In genomic region chr9:123251741-123252140, GRCh38 we compare ENCODE assay signal across 21 cellular contexts. TPM values are rescaled to one million over a fixed set of nuclear protein-coding genes. Genes with fewer than 3 reads are reported as not detected.
DNase-seq lines count a peak whose midpoint lies in the region; ATAC-seq and TF ChIP-seq lines count a peak whose summit lies in the region.
"Had no signal": no experiment of that assay in that cellular context is flagged by ENCODE, and none has a peak within 500 bp of the region (broad histone marks: within the 10 kb centered on the region; RNA-seq: fewer than 3 reads in every experiment).

No MANE protein-coding gene starts in this region.

- H3K27ac Mint-ChIP-seq in activated naive CD4-positive, alpha-beta T cell treated with anti-CD3 and anti-CD28 coated beads, Interleukin-2, amount 10 ng/mL, durations not matched to agents 7 days and 5 days = no peak overlapping the region
- H3K27ac Mint-ChIP-seq in HFFc6 = no peak overlapping the region
- H3K27ac Mint-ChIP-seq: activated T-helper 17 cell treated with anti-CD3 and anti-CD28 coated beads, Interleukin-2, amount 50 U/mL, for 72 hours; natural killer cell treated with Interleukin-12 subunit alpha and Interleukin-12 subunit beta and Interleukin-15 and Interleukin-18, amount 100 ng/mL, for 72 hours; T-helper 2 cell treated with Interferon-gamma antibody and Interleukin-4, amounts not matched to agents 5 μg/mL and 100 μg/mL, for 36 hours had no signal

- H3K27me3 ChIP-seq in colonic mucosa = no peaks in the 10 kb centered on the region
- H3K27me3 ChIP-seq: heart right ventricle had no signal

- intact Hi-C loops in colonic mucosa (cut with DNase I) = no loop called here

- no peaks in the 10 kb centered on the region for H3K27me3 Mint-ChIP-seq in activated naive CD4-positive, alpha-beta T cell treated with anti-CD3 and anti-CD28 coated beads, Interleukin-2, amount 10 ng/mL, durations not matched to agents 7 days and 5 days
- peaks cover 13% of the 10 kb centered on the region for H3K27me3 Mint-ChIP-seq in HFFc6 (ENCODE audit: insufficient read depth)
- H3K27me3 Mint-ChIP-seq: activated T-helper 17 cell treated with anti-CD3 and anti-CD28 coated beads, Interleukin-2, amount 50 U/mL, for 72 hours; central memory CD8-positive, alpha-beta T cell had no signal

- H3K36me3 ChIP-seq in HEK293 (ENCODE audit: control insufficient read depth in 2 of 2, insufficient read depth in 1 of 2, low read length in 2 of 2) (no peaks in the 10 kb centered on the region), colonic mucosa (no peaks in the 10 kb centered on the region)
- H3K36me3 ChIP-seq: heart right ventricle had no signal

- no peak overlapping the region for H3K9ac ChIP-seq in colonic mucosa (ENCODE audit: low read depth in 2 of 2, low read length in 2 of 2)

- H3K27ac ChIP-seq in HEK293 (ENCODE audit: extremely low read depth, low read depth, low read length) = no peak overlapping the region
- peak overlapping the region; percentile 13 for H3K27ac ChIP-seq in colonic mucosa
- H3K27ac ChIP-seq: heart right ventricle had no signal

- no peak for ATAC-seq in HG02798 (IDR thresholded peaks at IDR 0.05; ENCODE audit: poor library complexity, unreplicated experiment)
- ATAC-seq: activated T-helper 17 cell treated with anti-CD3 and anti-CD28 coated beads, Interleukin-2, amount 50 U/mL, for 72 hours; natural killer cell treated with Interleukin-12 subunit alpha and Interleukin-12 subunit beta and Interleukin-15 and Interleukin-18, amount 100 ng/mL, for 72 hours had no signal

- peaks cover 4% of the 10 kb centered on the region for H3K4me1 Mint-ChIP-seq in activated naive CD4-positive, alpha-beta T cell treated with anti-CD3 and anti-CD28 coated beads, Interleukin-2, amount 10 ng/mL, durations not matched to agents 7 days and 5 days
- H3K4me1 Mint-ChIP-seq in HFFc6 (ENCODE audit: low read depth) = no peaks in the 10 kb centered on the region
- H3K4me1 Mint-ChIP-seq: activated T-helper 17 cell treated with anti-CD3 and anti-CD28 coated beads, Interleukin-2, amount 50 U/mL, for 72 hours had no signal

- H3K4me1 ChIP-seq in HEK293 (ENCODE audit: control insufficient read depth, insufficient read depth, low read length) (peaks cover 4% of the 10 kb centered on the region; the same call in 1 of the 2 replicates), colonic mucosa (peaks cover 3% of the 10 kb centered on the region)

- H3K9me3 Mint-ChIP-seq in activated naive CD4-positive, alpha-beta T cell treated with anti-CD3 and anti-CD28 coated beads, Interleukin-2, amount 10 ng/mL, durations not matched to agents 7 days and 5 days = no peaks in the 10 kb centered on the region
- H3K9me3 Mint-ChIP-seq in HFFc6 = no peaks in the 10 kb centered on the region
- H3K9me3 Mint-ChIP-seq: activated T-helper 17 cell treated with anti-CD3 and anti-CD28 coated beads, Interleukin-2, amount 50 U/mL, for 72 hours; central memory CD8-positive, alpha-beta T cell; endodermal cell; natural killer cell treated with Interleukin-12 subunit alpha and Interleukin-12 subunit beta and Interleukin-15 and Interleukin-18, amount 100 ng/mL, for 72 hours; T-helper 2 cell treated with Interferon-gamma antibody and Interleukin-4, amounts not matched to agents 5 μg/mL and 100 μg/mL, for 36 hours had no signal

- CTCF ChIA-PET in HEK293 (lab: Yijun Ruan, JAX) = interaction anchor here (1.0 to 1.3 kb wide), 2 partner anchors 14 to 18 kb away, joined by 3 to 4 read pairs; no protein-coding TSS in a partner anchor
- CTCF ChIA-PET in activated naive CD4-positive, alpha-beta T cell treated with anti-CD3 and anti-CD28 coated beads, Interleukin-2, amount 10 ng/mL, durations not matched to agents 7 days and 5 days (lab: Charles Lee) = no interaction called here

- no peaks in the 10 kb centered on the region for H3K36me3 Mint-ChIP-seq in activated naive CD4-positive, alpha-beta T cell treated with anti-CD3 and anti-CD28 coated beads, Interleukin-2, amount 10 ng/mL, durations not matched to agents 7 days and 5 days
- no peaks in the 10 kb centered on the region for H3K36me3 Mint-ChIP-seq in HFFc6 (ENCODE audit: low read depth)
- H3K36me3 Mint-ChIP-seq: natural killer cell treated with Interleukin-12 subunit alpha and Interleukin-12 subunit beta and Interleukin-15 and Interleukin-18, amount 100 ng/mL, for 72 hours had no signal

- POLR2A ChIA-PET in HEK293 (lab: Yijun Ruan, JAX) = interaction anchor here (0.9 to 1.2 kb wide), 3 partner anchors 10 to 18 kb away, joined by 3 read pairs; no protein-coding TSS in a partner anchor

- no peak overlapping the region for H3K4me3 Mint-ChIP-seq in activated naive CD4-positive, alpha-beta T cell treated with anti-CD3 and anti-CD28 coated beads, Interleukin-2, amount 10 ng/mL, durations not matched to agents 7 days and 5 days
- H3K4me3 Mint-ChIP-seq in HFFc6 = no peak overlapping the region
- H3K4me3 Mint-ChIP-seq: activated T-helper 17 cell treated with anti-CD3 and anti-CD28 coated beads, Interleukin-2, amount 50 U/mL, for 72 hours; central memory CD8-positive, alpha-beta T cell; endodermal cell; natural killer cell treated with Interleukin-12 subunit alpha and Interleukin-12 subunit beta and Interleukin-15 and Interleukin-18, amount 100 ng/mL, for 72 hours; T-helper 2 cell treated with Interferon-gamma antibody and Interleukin-4, amounts not matched to agents 5 μg/mL and 100 μg/mL, for 36 hours had no signal

- DNase-seq in COR-L47 (lab: John Stamatoyannopoulos, UW) (peak; percentile 69), NCI-H2196 treated with DMSO at 0.1 percent for 48 hours (lab: John Stamatoyannopoulos, UW; ENCODE audit: unreplicated experiment) (peak; percentile 26), colonic mucosa (peak; percentile 33), HFFc6 (no peak)
- no peak for DNase-seq in activated naive CD4-positive, alpha-beta T cell treated with anti-CD3 and anti-CD28 coated beads, Interleukin-2, amount 10 ng/mL, durations not matched to agents 7 days and 5 days
- no peak for DNase-seq in stimulated activated CD4-positive, alpha-beta T cell treated with anti-CD3 and anti-CD28 coated beads, Interleukin-2, amount 100 ng/mL, for 24 hours
- DNase-seq: activated CD8-positive, alpha-beta memory T cell treated with anti-CD3 and anti-CD28 coated beads for 24 hours; amygdala; endodermal cell; GDM1; H7; heart right ventricle; mesenchymal stem cell; NCI-H446; stimulated activated CD4-positive, alpha-beta T cell treated with anti-CD3 and anti-CD28 coated beads, Interleukin-1b, Interleukin-23, amount 100 ng/mL, for 48 hours had no signal

- no peak for TF ChIP-seq CTCF in HEK293 (tag by site-specific recombination; IDR thresholded peaks at IDR 0.05)
- TF ChIP-seq CTCF in colonic mucosa (IDR thresholded peaks at IDR 0.05) = no peak
- no peak for TF ChIP-seq CTCF in HFFc6 (IDR thresholded peaks at IDR 0.05)

- H3K9me3 ChIP-seq in HEK293 (ENCODE audit: control insufficient read depth, insufficient read depth, low read depth, low read length) (no peaks in the 10 kb centered on the region), colonic mucosa (no peaks in the 10 kb centered on the region)

- H3K4me3 ChIP-seq in HEK293 (ENCODE audit: low read depth, low read length) = no peak overlapping the region
- no peak overlapping the region for H3K4me3 ChIP-seq in colonic mucosa
- H3K4me3 ChIP-seq: heart right ventricle had no signal

TF ChIP-seq in HEK293, 187 proteins besides CTCF, POLR2A, EP300 and RAD21:
- TF ChIP-seq SCRT1 (tag by site-specific recombination; IDR thresholded peaks at IDR 0.05; ENCODE audit: borderline replicate concordance) = peak; percentile 74
- TF ChIP-seq ZNF23 (tag by site-specific recombination; IDR thresholded peaks at IDR 0.05; ENCODE audit: borderline replicate concordance) = no peak
- peak; percentile 71; the same call in 1 of the 2 replicates for TF ChIP-seq MZF1 (tag by site-specific recombination; IDR thresholded peaks at IDR 0.05; ENCODE audit: borderline replicate concordance)
- TF ChIP-seq ZNF174 (tag by site-specific recombination; IDR thresholded peaks at IDR 0.05) = no peak
- TF ChIP-seq SCRT2 (tag by site-specific recombination; IDR thresholded peaks at IDR 0.05) = peak; percentile 54

RNA-seq across cellular contexts. Expression of gene STRBP, which starts 16.6 kb away (rescaled TPM):
- 10 to 100 TPM; 37.5 to 53.5 TPM for total RNA-seq in colonic mucosa
- total RNA-seq in HFFc6 (2021; fragmentation: NEBNext Ultra II Directional; extraction: Animal tissue kit (Norgen Biotek cat#: 25700)) = 1 to 10 TPM; 1.4 to 2.5 (median 1.9) TPM

Comparison
In these comparisons a context has a peak if more than half of its experiments do, and no peak if none do; other contexts are left out.
1. DNase-seq: peak in COR-L47 (single experiment), NCI-H2196 treated with DMSO at 0.1 percent for 48 hours (single experiment) and colonic mucosa (single experiment); none in activated naive CD4-positive, alpha-beta T cell treated with anti-CD3 and anti-CD28 coated beads, Interleukin-2, amount 10 ng/mL, durations not matched to agents 7 days and 5 days (single experiment), stimulated activated CD4-positive, alpha-beta T cell treated with anti-CD3 and anti-CD28 coated beads, Interleukin-2, amount 100 ng/mL, for 24 hours (0 of 2) and HFFc6 (single experiment).
2. RNA of gene STRBP, which starts 16.6 kb away (total RNA-seq): 37.5 to 53.5 TPM in colonic mucosa; 1.4 to 2.5 TPM in HFFc6; every median in the first group is over 10 times any median in the second.